8 cellular contexts compared by ENCODE assay signal in the genomic region with DNA sequence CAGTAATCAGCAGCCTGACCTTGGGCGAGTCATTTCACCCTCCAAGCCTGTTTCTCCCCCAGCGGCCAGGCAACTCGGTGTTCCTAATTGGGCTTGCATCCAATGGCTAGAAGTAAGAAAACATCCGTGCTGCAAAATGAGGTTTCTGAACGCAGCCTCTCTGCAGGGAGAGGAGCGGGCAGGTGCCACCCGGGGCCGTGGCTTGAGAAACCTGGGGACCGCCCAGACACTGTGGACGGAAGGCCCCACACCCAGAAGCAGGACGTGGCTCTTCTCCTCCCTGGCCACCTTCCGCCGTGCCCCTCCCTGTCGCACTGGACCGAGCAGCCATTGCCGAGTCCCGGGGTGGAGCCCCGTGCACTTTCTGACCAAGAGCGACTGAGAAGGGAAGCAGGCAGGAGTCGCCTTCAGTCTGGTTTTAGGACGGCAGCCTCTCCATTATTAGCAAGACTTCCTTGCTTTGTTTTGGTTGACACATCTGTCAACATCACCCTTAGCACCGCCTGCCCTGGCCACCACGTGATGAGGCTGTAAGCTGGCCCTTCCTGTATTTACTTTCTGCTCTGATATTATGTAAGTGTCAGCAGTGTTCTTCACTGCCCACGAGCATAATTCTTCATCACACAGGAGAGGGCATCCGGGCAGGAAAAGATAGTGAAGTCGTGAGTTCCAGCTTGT. TPM values are rescaled to one million over a fixed set of nuclear protein-coding genes. Genes with fewer than 3 reads are reported as not detected.
A peak's percentile ranks its signal among the peaks of the same experiment; 100 is the strongest.
DNase-seq lines count a peak whose midpoint lies in the region; ATAC-seq and TF ChIP-seq lines count a peak whose summit lies in the region.

No MANE protein-coding gene starts in this region.

- CTCF ChIA-PET in BJ (lab: Yijun Ruan, JAX), result interaction anchor here (0.8 to 2.0 kb wide), 6 partner anchors 12 to 139 kb away, joined by 3 to 7 read pairs (median 4); no protein-coding TSS in a partner anchor

- no peak for TF ChIP-seq POLR2A in NB4 (IDR thresholded peaks at IDR 0.05; ENCODE audit: extremely low read depth, insufficient read length)

- H3K27me3 ChIP-seq in BJ (ENCODE audit: control insufficient read depth, insufficient read depth, low read length), result no peaks in the 10 kb centered on the region
- H3K27me3 ChIP-seq in kidney epithelial cell (ENCODE audit: control insufficient read depth, insufficient read depth, low read length), result no peaks in the 10 kb centered on the region

- H3K4me3 ChIP-seq in BJ (ENCODE audit: low read depth, low read length) (peak overlapping the region; percentile 100), NB4 (ENCODE audit: low read depth, low read length) (peak overlapping the region; percentile 92), kidney epithelial cell (ENCODE audit: low read depth, low read length) (peak overlapping the region; percentile 99)

- POLR2A ChIA-PET in BJ (lab: Charles Lee), result interaction anchor here (1.2 kb wide), 1 partner anchor 20 kb away, joined by 4 read pairs; no protein-coding TSS in a partner anchor

- peak overlapping the region; percentile 96 for H3K27ac ChIP-seq in cingulate gyrus (ENCODE audit: low read depth, low read length)

- peak; percentile 5 for ATAC-seq in GM19372 (IDR thresholded peaks at IDR 0.05; ENCODE audit: low read depth, unreplicated experiment)

- TF ChIP-seq CTCF in BJ (IDR thresholded peaks at IDR 0.05; ENCODE audit: insufficient read depth, low read depth, low read length), result no peak
- no peak for TF ChIP-seq CTCF in NB4 (IDR thresholded peaks at IDR 0.05; ENCODE audit: low read depth, low read length)
- TF ChIP-seq CTCF in kidney epithelial cell (IDR thresholded peaks at IDR 0.05; ENCODE audit: insufficient read depth, low read length, poor library complexity, severe bottlenecking), result no peak

- H3K36me3 ChIP-seq in BJ (ENCODE audit: control insufficient read depth, insufficient read depth, low read length) (peaks cover 5% of the 10 kb centered on the region), kidney epithelial cell (ENCODE audit: control insufficient read depth, insufficient read depth, low read length) (no peaks in the 10 kb centered on the region)

- DNase-seq in BJ (ENCODE audit: low read depth), result no peak
- DNase-seq in NB4 (ENCODE audit: low read depth), result peak; percentile 86
- DNase-seq in UCSD-AML1 (lab: John Stamatoyannopoulos, UW; ENCODE audit: unreplicated experiment), result peak; percentile 68
- no peak for DNase-seq in kidney epithelial cell (ENCODE audit: low read depth)
- DNase-seq in stimulated activated CD4-positive, alpha-beta T cell treated with anti-CD3 and anti-CD28 coated beads, Interleukin-15, amount 100 ng/mL, for 24 hours, result peak; percentile 60
- DNase-seq in GOT3 (lab: John Stamatoyannopoulos, UW), result no peak

RNA-seq across cellular contexts. Expression of a gene that starts 0.8 kb away (rescaled TPM):
- 306 and 363 TPM in 2 replicates for polyA plus RNA-seq in BJ (2011; rRNA removed)
- polyA minus RNA-seq in BJ (2011; rRNA and poly(A)+ RNA removed), result 217 and 356 TPM in 2 replicates
- 321 and 324 TPM in 2 replicates for total RNA-seq in kidney epithelial cell

RNA-seq across cellular contexts. Expression of a gene that starts 29.0 kb away (rescaled TPM):
- polyA plus RNA-seq in BJ (2011; rRNA removed), result 0.04 and 0.07 TPM in 2 replicates
- not detected in 2 replicates for polyA minus RNA-seq in BJ (2011; rRNA and poly(A)+ RNA removed)
- total RNA-seq in kidney epithelial cell, result not detected in 2 replicates

RNA-seq across cellular contexts. Expression of a gene that starts 56.6 kb away (rescaled TPM):
- polyA plus RNA-seq in BJ (2011; rRNA removed), result 15.4 and 19.2 TPM in 2 replicates
- polyA minus RNA-seq in BJ (2011; rRNA and poly(A)+ RNA removed), result 32.7 and 40.9 TPM in 2 replicates
- total RNA-seq in kidney epithelial cell, result 7.7 and 14.1 TPM in 2 replicates

Comparison
In these comparisons a context has a peak if more than half of its experiments do, and no peak if none do; other contexts are left out.
1. DNase-seq: peak in NB4 (single experiment), UCSD-AML1 (single experiment) and stimulated activated CD4-positive, alpha-beta T cell treated with anti-CD3 and anti-CD28 coated beads, Interleukin-15, amount 100 ng/mL, for 24 hours (single experiment); none in BJ (single experiment), kidney epithelial cell (single experiment) and GOT3 (single experiment).
2. Peak in every context shown above with its lines, with median percentiles within 50 percentile points of each other: H3K4me3 ChIP-seq.